Comparison of ENCODE assay signal across 8 cellular contexts in the genomic region with DNA sequence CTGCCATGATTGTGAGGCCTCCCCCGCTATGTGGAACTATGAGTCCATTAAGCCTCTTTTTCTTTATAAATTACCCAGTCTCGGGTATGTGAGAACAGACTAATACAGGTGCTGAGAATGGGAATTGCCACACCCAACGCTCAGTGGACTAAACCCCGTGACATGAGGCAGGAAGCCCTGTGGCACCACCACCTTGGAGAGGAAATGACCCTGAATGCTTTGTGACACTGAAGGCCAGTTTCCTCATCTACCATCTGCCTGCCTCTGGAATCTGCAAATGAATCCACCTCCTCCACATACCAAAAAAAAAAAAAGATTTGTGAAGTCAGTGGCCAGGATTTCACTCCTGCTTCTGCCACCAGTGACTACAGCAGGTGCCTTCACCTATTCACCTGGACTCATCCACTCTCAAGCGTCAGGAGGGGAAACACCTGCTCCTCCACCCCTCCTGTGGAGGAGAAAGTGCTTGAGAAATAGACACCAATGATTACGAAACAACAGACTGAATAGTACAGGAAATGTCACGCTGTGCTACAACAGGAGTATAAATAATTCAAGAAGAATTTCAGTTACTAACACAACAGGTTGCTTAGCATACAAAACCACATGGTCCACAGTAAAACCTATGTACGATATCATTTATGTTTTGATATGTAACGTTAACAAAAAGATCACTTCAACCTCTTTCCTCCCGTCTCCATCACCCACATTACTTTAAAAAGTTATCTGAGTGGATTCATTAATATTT. TPM values are rescaled to one million over a fixed set of nuclear protein-coding genes. Genes with fewer than 3 reads are reported as not detected.
DNase-seq lines count a peak whose midpoint lies in the region; ATAC-seq and TF ChIP-seq lines count a peak whose summit lies in the region.

No MANE protein-coding gene starts in this region.

- H3K9me2 ChIP-seq in MM.1S (replicated peaks; ENCODE audit: insufficient read depth, low read length) = no peaks in the 10 kb centered on the region

- H3K36me3 ChIP-seq in MM.1S (replicated peaks; ENCODE audit: insufficient read depth, low read length) (no peaks in the 10 kb centered on the region; the same call in 1 of the 2 replicates), SJCRH30 (peaks cover 7% of the 10 kb centered on the region), thoracic aorta (peaks cover 27% of the 10 kb centered on the region), MG63 (peaks cover 30% of the 10 kb centered on the region)

- no peak overlapping the region for H3K9ac ChIP-seq in MM.1S (ENCODE audit: low read length)

- no peak overlapping the region for H3K27ac ChIP-seq in MM.1S (ENCODE audit: low read length)
- H3K27ac ChIP-seq in SJCRH30 = peak overlapping the region; percentile 68
- peak overlapping the region; percentile 69 to 75 for H3K27ac ChIP-seq in thoracic aorta

- intact Hi-C loops in left ventricle myocardium superior (cut with micrococcal nuclease) = no loop called here

- no peak overlapping the region for H3K4me3 ChIP-seq in MM.1S (ENCODE audit: low read length)
- H3K4me3 ChIP-seq in SJCRH30 = peak overlapping the region; percentile 38
- peak overlapping the region; percentile 32 for H3K4me3 ChIP-seq in thoracic aorta
- no peak overlapping the region for H3K4me3 ChIP-seq in MG63

- no peak overlapping the region for H3K4me2 ChIP-seq in MM.1S (ENCODE audit: low read depth, low read length)

- H4K20me1 ChIP-seq in MM.1S (ENCODE audit: insufficient read depth, low read length) = no peaks in the 10 kb centered on the region

- H3K4me1 ChIP-seq in MM.1S (ENCODE audit: low read length) (peaks cover 16% of the 10 kb centered on the region), SJCRH30 (peaks cover 16% of the 10 kb centered on the region), thoracic aorta (ENCODE audit: control insufficient read depth in 1 of 2, low read depth in 2 of 2) (peaks cover 23 to 43% of the 10 kb centered on the region in 2 donors)

- H3K27me3 ChIP-seq in MM.1S (replicated peaks; ENCODE audit: insufficient read depth, low read length) = no peaks in the 10 kb centered on the region
- H3K27me3 ChIP-seq in SJCRH30 = no peaks in the 10 kb centered on the region
- no peaks in the 10 kb centered on the region for H3K27me3 ChIP-seq in thoracic aorta (replicated peaks; ENCODE audit: insufficient read depth)
- no peaks in the 10 kb centered on the region for H3K27me3 ChIP-seq in MG63

- H3K79me2 ChIP-seq in MM.1S (ENCODE audit: low read length) = no peaks in the 10 kb centered on the region

- H2AFZ ChIP-seq in MM.1S (ENCODE audit: low read length) = no peak overlapping the region

- ATAC-seq in left ventricle myocardium superior = peak; percentile 65
- ATAC-seq in thoracic aorta (ENCODE audit: insufficient number of reproducible peaks, low FRiP score, low read depth) = no peak
- no peak for ATAC-seq in GM21529 (IDR thresholded peaks at IDR 0.05; ENCODE audit: unreplicated experiment)
- ATAC-seq in GM21723 (IDR thresholded peaks at IDR 0.05; ENCODE audit: unreplicated experiment) = no peak
- ATAC-seq in HG03439 (IDR thresholded peaks at IDR 0.05; ENCODE audit: unreplicated experiment) = no peak

- H3K9me3 ChIP-seq in MM.1S (replicated peaks; ENCODE audit: insufficient read depth, low read length) (no peaks in the 10 kb centered on the region), SJCRH30 (replicated peaks) (no peaks in the 10 kb centered on the region), thoracic aorta (no peaks in the 10 kb centered on the region), MG63 (no peaks in the 10 kb centered on the region)

- H3F3A ChIP-seq in MM.1S (ENCODE audit: insufficient read depth, low read length) = no peaks in the 10 kb centered on the region

- TF ChIP-seq CTCF in MM.1S (IDR thresholded peaks at IDR 0.05; ENCODE audit: low read length) = no peak
- TF ChIP-seq CTCF in thoracic aorta (IDR thresholded peaks at IDR 0.05) = no peak

- DNase-seq in MM.1S = peak; percentile 51
- peak in 1 of 2 experiments; percentile 5 for DNase-seq in SJCRH30
- DNase-seq in left ventricle myocardium superior = no peak
- DNase-seq in thoracic aorta (ENCODE audit: low spot score) = no peak
- DNase-seq in MG63 = no peak

RNA-seq across cellular contexts. Expression of a gene that starts 41.4 kb away (rescaled TPM):
- 13.2 and 14.8 TPM in 2 replicates for total RNA-seq in SJCRH30 (2014; rRNA removed; shearing (Covaris generic))
- total RNA-seq in left ventricle myocardium superior (3.3 TPM), thoracic aorta (10 to 100 TPM; 36.0 to 62.4 TPM)
- total RNA-seq in MG63 (2014; rRNA removed; shearing (Covaris generic); ENCODE audit: low replicate concordance) = 10.9 and 11.8 TPM in 2 replicates

Comparison
In these comparisons a context has a peak if more than half of its experiments do, and no peak if none do; other contexts are left out.
1. H3K4me3 ChIP-seq: peak in SJCRH30 (single experiment) and thoracic aorta (single experiment); none in MM.1S (single experiment) and MG63 (single experiment).